In the genomic region with DNA sequence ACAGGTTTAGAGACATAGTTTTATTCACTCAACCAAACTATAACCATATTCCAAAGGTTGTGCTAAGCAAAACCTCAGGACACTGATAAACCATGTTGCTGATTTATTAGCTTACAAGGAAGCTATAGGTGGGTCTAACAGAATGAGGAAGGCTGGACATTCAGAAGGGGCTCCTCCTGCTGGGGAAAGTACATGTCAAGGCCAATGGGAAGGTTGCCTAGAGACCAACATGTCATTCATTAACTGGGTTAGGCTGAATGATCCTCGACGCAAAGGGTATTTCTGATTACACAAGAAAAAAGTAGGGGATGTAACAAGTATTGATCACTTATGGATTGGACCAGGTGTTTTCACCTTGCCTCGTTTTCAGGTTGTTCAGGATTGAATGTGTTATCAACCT, we compare ENCODE assay signal across 29 cellular contexts. TPM values are rescaled to one million over a fixed set of nuclear protein-coding genes. Genes with fewer than 3 reads are reported as not detected.
DNase-seq lines count a peak whose midpoint lies in the region; ATAC-seq, FAIRE-seq and TF ChIP-seq lines count a peak whose summit lies in the region.
"Had no signal": no experiment of that assay in that cellular context is flagged by ENCODE, and none has a peak within 500 bp of the region (broad histone marks: within the 10 kb centered on the region; RNA-seq: fewer than 3 reads in every experiment).

No MANE protein-coding gene starts in this region.

- TF ChIP-seq CTCF in BJ (IDR thresholded peaks at IDR 0.05; ENCODE audit: insufficient read depth, low read depth, low read length), result peak; percentile 11; the same call in 1 of the 2 replicates
- peak; percentile 10 for TF ChIP-seq CTCF in choroid plexus epithelial cell (conservative IDR thresholded peaks at IDR 0.05; ENCODE audit: low read depth, low read length)
- no peak for TF ChIP-seq CTCF in D721Med (IDR thresholded peaks at IDR 0.05; ENCODE audit: insufficient read depth, missing control alignments)

- no peaks in the 10 kb centered on the region for H3K27me3 ChIP-seq in BJ (ENCODE audit: control insufficient read depth, insufficient read depth, low read length)
- H3K27me3 ChIP-seq: adrenal gland, stomach, tibial nerve had no signal

- POLR2A ChIA-PET in BJ (lab: Charles Lee), result no interaction called here

- DNase-seq in BJ (ENCODE audit: low read depth) (no peak), HT-29 (ENCODE audit: low spot score) (peak; percentile 50), choroid plexus epithelial cell (ENCODE audit: low read depth) (no peak), kidney tubule cell (ENCODE audit: low spot score) (peak; percentile 43), NCI-H748 treated with DMSO at 0.1 percent for 48 hours (lab: John Stamatoyannopoulos, UW) (no peak), D721Med (ENCODE audit: insufficient read length, low spot score) (no peak)
- DNase-seq: activated CD4-positive, alpha-beta T cell treated with anti-CD3 and anti-CD28 coated beads for 1 hour; activated CD8-positive, alpha-beta T cell treated with anti-CD3 and anti-CD28 coated beads, Interleukin-2, amount 10 ng/mL, durations not matched to agents 7 days and 5 days; activated gamma-delta T cell treated with Interleukin-2 at 50 U/mL for 16 hours; adrenal gland; effector CD4-positive, alpha-beta T cell; islet precursor cell; lower lobe of right lung; mucosa of descending colon; NCI-H1436; nephron progenitor cell; PC-9; SHP77; stomach had no signal

- FAIRE-seq in D721Med (lab: Jason Lieb, UNC), result no peak
- FAIRE-seq: G401.6, GM18507 had no signal

- ATAC-seq in GM21717 (IDR thresholded peaks at IDR 0.05; ENCODE audit: unreplicated experiment) (no peak), GM19328 (IDR thresholded peaks at IDR 0.05; ENCODE audit: unreplicated experiment) (no peak)
- ATAC-seq: activated CD8-positive, alpha-beta T cell treated with anti-CD3 and anti-CD28 coated beads, Interleukin-2, amount 10 ng/mL, durations not matched to agents 7 days and 5 days; esophagus mucosa; mucosa of descending colon had no signal

- H3K36me3 ChIP-seq in BJ (ENCODE audit: control insufficient read depth, insufficient read depth, low read length), result peaks cover 3% of the 10 kb centered on the region; the same call in 1 of the 2 replicates
- H3K36me3 ChIP-seq: adrenal gland had no signal

- no peak overlapping the region for H3K4me3 ChIP-seq in BJ (ENCODE audit: low read depth, low read length)
- H3K4me3 ChIP-seq in choroid plexus epithelial cell (ENCODE audit: low read depth, low read length), result no peak overlapping the region
- H3K4me3 ChIP-seq: adrenal gland, lower lobe of right lung, mucosa of descending colon, PC-9, stomach, tibial nerve had no signal

- CTCF ChIA-PET in BJ (lab: Yijun Ruan, JAX), result no interaction called here

RNA-seq across cellular contexts. Expression of a gene that starts 30.3 kb away (rescaled TPM):
- 0.72 and 0.98 TPM in 2 replicates for polyA plus RNA-seq in BJ (2011; rRNA removed)
- 3.1 and 4.0 TPM in 2 replicates for polyA minus RNA-seq in BJ (2011; rRNA and poly(A)+ RNA removed)
- total RNA-seq in HT-29 (2014; rRNA removed; shearing (Covaris generic)), result not detected in 2 replicates
- total RNA-seq: activated CD8-positive, alpha-beta T cell treated with anti-CD3 and anti-CD28 coated beads, Interleukin-2, amount 10 ng/mL, durations not matched to agents 7 days and 5 days; H4; NCI-H460; PC-9 had no signal
- polyA plus RNA-seq: CD14-positive monocyte, IgD-negative memory B cell had no signal

Comparison
In these comparisons a context has a peak if more than half of its experiments do, and no peak if none do; other contexts are left out.
1. DNase-seq: peak in HT-29 (single experiment) and kidney tubule cell (single experiment); none in BJ (single experiment), choroid plexus epithelial cell (single experiment), NCI-H748 treated with DMSO at 0.1 percent for 48 hours (single experiment) and D721Med (single experiment).